ENCODE assay signal across 19 cellular contexts in the genomic region with DNA sequence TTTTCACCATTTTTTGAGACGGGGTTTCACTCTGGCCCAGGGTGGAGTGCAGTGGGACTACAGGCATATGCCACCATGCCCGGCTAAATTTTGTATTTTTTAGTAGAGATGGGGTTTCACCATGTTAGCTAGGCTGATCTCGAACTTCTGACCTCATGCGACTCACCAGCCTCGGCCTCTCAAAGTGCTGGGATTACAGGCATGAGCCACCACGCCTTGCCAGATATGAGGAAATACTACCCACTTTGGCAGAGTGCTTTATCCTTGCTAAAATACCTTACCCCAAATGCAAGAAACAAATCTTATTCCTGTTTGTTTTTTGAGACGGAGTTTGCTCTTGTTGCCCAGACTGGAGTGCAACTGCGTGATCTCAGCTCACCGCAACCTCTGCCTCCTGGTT.
DNase-seq lines count a peak whose midpoint lies in the region; ATAC-seq, FAIRE-seq and TF ChIP-seq lines count a peak whose summit lies in the region.
"Had no signal": no experiment of that assay in that cellular context is flagged by ENCODE, and none has a peak within 500 bp of the region (broad histone marks: within the 10 kb centered on the region; RNA-seq: fewer than 3 reads in every experiment).

No MANE protein-coding gene starts in this region.

- FAIRE-seq in GM12891 (lab: Jason Lieb, UNC): no peak
- no peak for FAIRE-seq in D721Med (lab: Jason Lieb, UNC)

- ATAC-seq in GM21447 (IDR thresholded peaks at IDR 0.05; ENCODE audit: unreplicated experiment): no peak
- ATAC-seq: esophagus mucosa, WTC11 had no signal

- TF ChIP-seq POLR2A in GM12891 (IDR thresholded peaks at IDR 0.05; ENCODE audit: low read depth, low read length): no peak

- DNase-seq in Caki2 (ENCODE audit: low read depth): peak; percentile 11
- DNase-seq in M059J (ENCODE audit: low read depth): peak; percentile 40
- peak; percentile 28 for DNase-seq in astrocyte of the hippocampus (ENCODE audit: low read depth, low spot score)
- DNase-seq in kidney tubule cell (ENCODE audit: low spot score): peak; percentile 29
- DNase-seq in anterior cingulate cortex (lab: John Stamatoyannopoulos, UW): no peak
- no peak for DNase-seq in GM12891 (ENCODE audit: insufficient read length, low spot score)
- no peak for DNase-seq in D721Med (ENCODE audit: insufficient read length, low spot score)
- DNase-seq: activated T-cell treated with anti-CD3 and anti-CD28 coated beads, Interleukin-2, amount 50 U/mL, for 48 hours; dorsolateral prefrontal cortex; GDM1; hypothalamus; Karpas-422; NCI-H187 treated with DMSO at 0.1 percent for 48 hours; NCI-H446; Right ventricle myocardium superior; stimulated activated CD4-positive, alpha-beta T cell treated with anti-CD3 and anti-CD28 coated beads, Interleukin-12 subunit alpha, Interleukin-12 subunit beta, amount 100 ng/mL, for 4 hours had no signal

- TF ChIP-seq CTCF in D721Med (IDR thresholded peaks at IDR 0.05; ENCODE audit: insufficient read depth, missing control alignments): no peak

- in situ Hi-C loops in Caki2 (cut with HindIII; ENCODE audit: low pct_unique_long_range_greater_than_20kb, low sequenced_read_pairs): no loop called here

TF ChIP-seq in GM12891, 5 proteins besides CTCF, POLR2A, EP300 and RAD21:
- TF ChIP-seq TAF1 (IDR thresholded peaks at IDR 0.05; ENCODE audit: low read depth, low read length): no peak
- TF ChIP-seq POLR2AphosphoS5 (IDR thresholded peaks at IDR 0.05; ENCODE audit: low read depth, low read length): no peak
- TF ChIP-seq POU2F2 (IDR thresholded peaks at IDR 0.05; ENCODE audit: low read depth, low read length): no peak
- no peak for TF ChIP-seq SPI1 (IDR thresholded peaks at IDR 0.05; ENCODE audit: low read depth, low read length)
- no peak for TF ChIP-seq PAX5 (IDR thresholded peaks at IDR 0.05; ENCODE audit: insufficient read depth, low read length, severe bottlenecking)

Comparison
In these comparisons a context has a peak if more than half of its experiments do, and no peak if none do; other contexts are left out.
1. DNase-seq: peak in Caki2 (single experiment), M059J (single experiment), astrocyte of the hippocampus (single experiment) and kidney tubule cell (single experiment); none in anterior cingulate cortex (0 of 58), GM12891 (single experiment) and D721Med (single experiment).